Comparison of ENCODE assay signal across 9 cellular contexts in the genomic region with DNA sequence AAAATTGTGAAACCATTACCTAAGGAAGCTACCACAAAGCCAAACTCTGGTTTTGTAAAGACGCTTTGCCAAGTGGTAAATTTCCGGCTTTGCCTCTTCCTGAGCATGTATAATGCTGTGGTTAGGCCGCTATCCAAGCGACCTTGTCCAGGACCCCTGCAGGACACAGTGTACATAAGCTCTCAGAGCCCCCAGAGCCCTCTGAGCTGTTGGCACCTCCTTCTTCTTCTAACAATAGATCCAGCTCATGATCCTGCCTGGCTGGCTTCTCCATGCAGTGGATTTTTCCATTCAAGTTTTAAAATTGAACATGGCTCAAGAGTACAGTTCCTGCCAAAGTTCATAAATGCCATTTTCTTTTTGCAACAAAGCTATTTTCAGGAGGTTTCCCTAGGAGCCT.
DNase-seq lines count a peak whose midpoint lies in the region; TF ChIP-seq lines count a peak whose summit lies in the region.
"Had no signal": no experiment of that assay in that cellular context is flagged by ENCODE, and none has a peak within 500 bp of the region (broad histone marks: within the 10 kb centered on the region; RNA-seq: fewer than 3 reads in every experiment).

No MANE protein-coding gene starts in this region.

- H3K27me3 Mint-ChIP-seq in nephron (ENCODE audit: low read depth) = no peaks in the 10 kb centered on the region

- H3K4me1 ChIP-seq in vagina = peaks cover 22% of the 10 kb centered on the region
- H3K4me1 ChIP-seq: A549 had no signal

- DNase-seq in NOMO-1 (lab: John Stamatoyannopoulos, UW; ENCODE audit: unreplicated experiment in 2 of 2) (peak; percentile 19 to 51), NOMO-1 treated with dmso at 0.1 percent for 144 hours (lab: John Stamatoyannopoulos, UW; ENCODE audit: unreplicated experiment) (no peak), dermis microvascular lymphatic vessel endothelial cell (ENCODE audit: low read depth in 2 of 2) (peak; percentile 56 to 94), vagina (ENCODE audit: extremely low spot score in 2 of 2) (peak in 1 of 2 donors; percentile 89), NCI-H524 (lab: John Stamatoyannopoulos, UW) (no peak), SK-N-DZ (ENCODE audit: low spot score) (no peak)
- no peak for DNase-seq in stimulated activated CD8-positive, alpha-beta memory T cell treated with anti-CD3 and anti-CD28 coated beads, Interleukin-4, amount 100 ng/mL, for 48 hours

- H3K36me3 Mint-ChIP-seq in nephron (ENCODE audit: low read depth) = peaks cover 5% of the 10 kb centered on the region

- no peak for TF ChIP-seq CTCF in nephron (IDR thresholded peaks at IDR 0.05; ENCODE audit: unreplicated experiment in 3 of 3)
- TF ChIP-seq CTCF in vagina (IDR thresholded peaks at IDR 0.05) = no peak

- no peaks in the 10 kb centered on the region for H3K9me3 ChIP-seq in vagina
- H3K9me3 ChIP-seq: A549 had no signal

- TF ChIP-seq POLR2A in vagina (IDR thresholded peaks at IDR 0.05) = no peak

- no peak overlapping the region for H3K4me3 ChIP-seq in vagina
- H3K4me3 ChIP-seq: A549 had no signal

- no peaks in the 10 kb centered on the region for H3K27me3 ChIP-seq in vagina

- peaks cover 35% of the 10 kb centered on the region for H3K4me1 Mint-ChIP-seq in nephron

- intact Hi-C loops in vagina (cut with DNase I) = no loop called here

- H3K36me3 ChIP-seq in vagina = peaks cover 0 to 6% of the 10 kb centered on the region in 2 donors

- H3K27ac ChIP-seq in vagina = peak overlapping the region; percentile 68
- H3K27ac ChIP-seq: A549 had no signal

- H3K9me3 Mint-ChIP-seq in nephron = no peaks in the 10 kb centered on the region

- H3K27ac Mint-ChIP-seq in nephron = peak overlapping the region; percentile 87 to 94 (median 93)

- no peak overlapping the region for H3K4me3 Mint-ChIP-seq in nephron

Comparison
In these comparisons a context has a peak if more than half of its experiments do, and no peak if none do; other contexts are left out.
1. DNase-seq: peak in NOMO-1 (2 of 2) and dermis microvascular lymphatic vessel endothelial cell (2 of 2); none in NOMO-1 treated with dmso at 0.1 percent for 144 hours (single experiment), NCI-H524 (0 of 2), SK-N-DZ (single experiment) and stimulated activated CD8-positive, alpha-beta memory T cell treated with anti-CD3 and anti-CD28 coated beads, Interleukin-4, amount 100 ng/mL, for 48 hours (single experiment).